ENCODE assay signal across 24 cellular contexts in the genomic region with DNA sequence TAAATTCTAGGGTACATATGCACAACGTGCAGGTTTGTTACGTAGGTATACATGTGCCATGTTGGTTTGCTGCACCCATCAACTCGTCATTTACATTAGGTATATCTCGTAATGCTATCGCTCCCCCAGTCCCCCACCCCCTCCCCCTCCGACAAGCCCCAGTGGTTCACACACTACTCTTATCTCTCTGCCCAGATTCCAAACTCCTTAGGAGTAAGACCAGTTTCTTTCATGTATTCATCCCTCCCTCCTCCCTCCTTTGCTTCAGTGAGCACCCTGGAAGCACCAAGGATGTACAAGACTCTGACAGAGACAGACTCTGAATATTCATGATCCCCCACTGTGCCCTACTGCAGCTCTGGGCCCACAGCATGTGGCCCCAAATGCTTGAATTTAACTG.
A peak's percentile ranks its signal among the peaks of the same experiment; 100 is the strongest.
DNase-seq lines count a peak whose midpoint lies in the region; ATAC-seq and TF ChIP-seq lines count a peak whose summit lies in the region.
"Had no signal": no experiment of that assay in that cellular context is flagged by ENCODE, and none has a peak within 500 bp of the region (broad histone marks: within the 10 kb centered on the region; RNA-seq: fewer than 3 reads in every experiment).

No MANE protein-coding gene starts in this region.

- peaks cover 21% of the 10 kb centered on the region for H3K4me1 Mint-ChIP-seq in brain
- H3K4me1 Mint-ChIP-seq in stimulated activated naive B cell treated with anti-CD40 and anti-IgM and Interleukin-4, amounts not matched to agents 10 μg/mL and 1 μg/mL and 100 μg/mL, for 72 hours, result peaks cover 8 to 11% of the 10 kb centered on the region in 2 donors
- H3K4me1 Mint-ChIP-seq in mesothelial cell of epicardium, result peaks cover 8% of the 10 kb centered on the region
- H3K4me1 Mint-ChIP-seq: CD4-positive, alpha-beta memory T cell had no signal

- no peak overlapping the region for H3K4me3 ChIP-seq in HUES64 (ENCODE audit: low read length)
- no peak overlapping the region for H3K4me3 ChIP-seq in sigmoid colon

- DNase-seq in kidney tubule cell (ENCODE audit: low spot score), result peak; percentile 37
- peak; percentile 2 for DNase-seq in sigmoid colon
- DNase-seq in NCI-H2081 (lab: John Stamatoyannopoulos, UW), result no peak
- DNase-seq in stimulated activated naive B cell treated with anti-CD40 and anti-IgM and Interleukin-4, amounts not matched to agents 10 μg/mL and 1 μg/mL and 100 μg/mL, for 72 hours, result no peak
- no peak for DNase-seq in mesothelial cell of epicardium (ENCODE audit: low spot score in 2 of 2, unreplicated experiment in 2 of 2)
- DNase-seq: C1 segment of cervical spinal cord; CD4-positive, alpha-beta memory T cell; COR-L47; DMS53; GOT3; HCEC 1CT; Kasumi-1; MV-4-11; NCI-H1105; NCI-H1436 treated with DMSO at 0.1 percent for 48 hours; NCI-H1930; NCI-H446 treated with DMSO at 0.1 percent for 48 hours; NCI-H526 treated with DMSO at 0.1 percent for 48 hours; SHP77 had no signal

- ATAC-seq in stimulated activated naive B cell treated with anti-CD40 and anti-IgM and Interleukin-4, amounts not matched to agents 10 μg/mL and 1 μg/mL and 100 μg/mL, for 72 hours (replicated peaks), result no peak
- ATAC-seq: HepG2, Panc1 had no signal

- TF ChIP-seq EP300 in sigmoid colon (IDR thresholded peaks at IDR 0.05), result no peak

- no peaks in the 10 kb centered on the region for H3K36me3 ChIP-seq in HUES64 (ENCODE audit: insufficient read depth, low read length)
- no peaks in the 10 kb centered on the region for H3K36me3 ChIP-seq in sigmoid colon

- H3K27me3 Mint-ChIP-seq in brain, result no peaks in the 10 kb centered on the region
- no peaks in the 10 kb centered on the region for H3K27me3 Mint-ChIP-seq in stimulated activated naive B cell treated with anti-CD40 and anti-IgM and Interleukin-4, amounts not matched to agents 10 μg/mL and 1 μg/mL and 100 μg/mL, for 72 hours
- H3K27me3 Mint-ChIP-seq in mesothelial cell of epicardium (ENCODE audit: low read depth), result no peaks in the 10 kb centered on the region
- H3K27me3 Mint-ChIP-seq: CD4-positive, alpha-beta memory T cell had no signal

- H3K36me3 Mint-ChIP-seq in brain, result peaks cover 43% of the 10 kb centered on the region
- H3K36me3 Mint-ChIP-seq in stimulated activated naive B cell treated with anti-CD40 and anti-IgM and Interleukin-4, amounts not matched to agents 10 μg/mL and 1 μg/mL and 100 μg/mL, for 72 hours, result no peaks in the 10 kb centered on the region
- H3K36me3 Mint-ChIP-seq in mesothelial cell of epicardium, result peaks cover 26% of the 10 kb centered on the region
- H3K36me3 Mint-ChIP-seq: CD4-positive, alpha-beta memory T cell had no signal

- 78% methylated on average over 6 of the region's 6 CpGs for WGBS in HUES64
- 92 to 93% methylated on average over 6 of the region's 6 CpGs for WGBS in sigmoid colon, 2 donors

- no peak overlapping the region for H3K27ac ChIP-seq in HUES64 (ENCODE audit: low read depth, low read length)
- H3K27ac ChIP-seq in sigmoid colon, result no peak overlapping the region
- H3K27ac ChIP-seq: RWPE1 had no signal

- TF ChIP-seq CTCF in brain (conservative IDR thresholded peaks at IDR 0.05) (no peak), sigmoid colon (IDR thresholded peaks at IDR 0.05) (no peak), mesothelial cell of epicardium (IDR thresholded peaks at IDR 0.05; ENCODE audit: unreplicated experiment) (no peak)

- H3K4me1 ChIP-seq in HUES64 (ENCODE audit: insufficient read depth, low read length) (peaks cover 7% of the 10 kb centered on the region; the same call in 1 of the 2 replicates), sigmoid colon (peaks cover 0 to 8% (median 4%) of the 10 kb centered on the region in 4 donors)

- H3K9me3 ChIP-seq in HUES64 (ENCODE audit: insufficient read depth, low read depth, low read length), result peaks cover 9% of the 10 kb centered on the region; the same call in 1 of the 2 replicates
- no peaks in the 10 kb centered on the region for H3K9me3 ChIP-seq in sigmoid colon

- intact Hi-C loops in sigmoid colon (cut with DNase I), result no loop called here

- no peak for TF ChIP-seq POLR2A in sigmoid colon (IDR thresholded peaks at IDR 0.05)

- H3K4me3 Mint-ChIP-seq in brain, result no peak overlapping the region
- no peak overlapping the region for H3K4me3 Mint-ChIP-seq in stimulated activated naive B cell treated with anti-CD40 and anti-IgM and Interleukin-4, amounts not matched to agents 10 μg/mL and 1 μg/mL and 100 μg/mL, for 72 hours
- no peak overlapping the region for H3K4me3 Mint-ChIP-seq in mesothelial cell of epicardium
- H3K4me3 Mint-ChIP-seq: CD4-positive, alpha-beta memory T cell had no signal

- no peaks in the 10 kb centered on the region for H3K27me3 ChIP-seq in HUES64 (ENCODE audit: insufficient read depth, low read length)
- H3K27me3 ChIP-seq in sigmoid colon, result no peaks in the 10 kb centered on the region

- peak overlapping the region in 3 of 5 experiments; percentile 19 to 71 (median 50) for H3K27ac Mint-ChIP-seq in brain
- H3K27ac Mint-ChIP-seq in stimulated activated naive B cell treated with anti-CD40 and anti-IgM and Interleukin-4, amounts not matched to agents 10 μg/mL and 1 μg/mL and 100 μg/mL, for 72 hours, result no peak overlapping the region
- no peak overlapping the region for H3K27ac Mint-ChIP-seq in mesothelial cell of epicardium
- H3K27ac Mint-ChIP-seq: CD4-positive, alpha-beta memory T cell had no signal

- peaks cover under 1 to 17% (median 11%) of the 10 kb centered on the region in 5 experiments for H3K9me3 Mint-ChIP-seq in brain
- no peaks in the 10 kb centered on the region for H3K9me3 Mint-ChIP-seq in stimulated activated naive B cell treated with anti-CD40 and anti-IgM and Interleukin-4, amounts not matched to agents 10 μg/mL and 1 μg/mL and 100 μg/mL, for 72 hours
- peaks cover 9% of the 10 kb centered on the region for H3K9me3 Mint-ChIP-seq in mesothelial cell of epicardium
- H3K9me3 Mint-ChIP-seq: CD4-positive, alpha-beta memory T cell had no signal

- H3K9ac ChIP-seq in HUES64 (ENCODE audit: low read depth, low read length), result 0 out of 2 replicates have a peak overlapping the region, but pooled peaks have one; percentile 7

Comparison
In these comparisons a context has a peak if more than half of its experiments do, and no peak if none do; other contexts are left out.
1. H3K27ac Mint-ChIP-seq: peak in brain (3 of 5); none in stimulated activated naive B cell treated with anti-CD40 and anti-IgM and Interleukin-4, amounts not matched to agents 10 μg/mL and 1 μg/mL and 100 μg/mL, for 72 hours (single experiment) and mesothelial cell of epicardium (single experiment).
2. DNase-seq: peak in kidney tubule cell (single experiment) and sigmoid colon (single experiment); none in NCI-H2081 (0 of 2), stimulated activated naive B cell treated with anti-CD40 and anti-IgM and Interleukin-4, amounts not matched to agents 10 μg/mL and 1 μg/mL and 100 μg/mL, for 72 hours (single experiment) and mesothelial cell of epicardium (0 of 2).